1 cellular context compared by ENCODE assay signal in genomic region chr1:18200136-18200717, GRCh38.
TF ChIP-seq lines count a peak whose summit lies in the region.

No MANE protein-coding gene starts in this region.

TF ChIP-seq in GM23338, 12 proteins besides CTCF, POLR2A, EP300 and RAD21 (continued from another document):
- TF ChIP-seq, protein P1, sequence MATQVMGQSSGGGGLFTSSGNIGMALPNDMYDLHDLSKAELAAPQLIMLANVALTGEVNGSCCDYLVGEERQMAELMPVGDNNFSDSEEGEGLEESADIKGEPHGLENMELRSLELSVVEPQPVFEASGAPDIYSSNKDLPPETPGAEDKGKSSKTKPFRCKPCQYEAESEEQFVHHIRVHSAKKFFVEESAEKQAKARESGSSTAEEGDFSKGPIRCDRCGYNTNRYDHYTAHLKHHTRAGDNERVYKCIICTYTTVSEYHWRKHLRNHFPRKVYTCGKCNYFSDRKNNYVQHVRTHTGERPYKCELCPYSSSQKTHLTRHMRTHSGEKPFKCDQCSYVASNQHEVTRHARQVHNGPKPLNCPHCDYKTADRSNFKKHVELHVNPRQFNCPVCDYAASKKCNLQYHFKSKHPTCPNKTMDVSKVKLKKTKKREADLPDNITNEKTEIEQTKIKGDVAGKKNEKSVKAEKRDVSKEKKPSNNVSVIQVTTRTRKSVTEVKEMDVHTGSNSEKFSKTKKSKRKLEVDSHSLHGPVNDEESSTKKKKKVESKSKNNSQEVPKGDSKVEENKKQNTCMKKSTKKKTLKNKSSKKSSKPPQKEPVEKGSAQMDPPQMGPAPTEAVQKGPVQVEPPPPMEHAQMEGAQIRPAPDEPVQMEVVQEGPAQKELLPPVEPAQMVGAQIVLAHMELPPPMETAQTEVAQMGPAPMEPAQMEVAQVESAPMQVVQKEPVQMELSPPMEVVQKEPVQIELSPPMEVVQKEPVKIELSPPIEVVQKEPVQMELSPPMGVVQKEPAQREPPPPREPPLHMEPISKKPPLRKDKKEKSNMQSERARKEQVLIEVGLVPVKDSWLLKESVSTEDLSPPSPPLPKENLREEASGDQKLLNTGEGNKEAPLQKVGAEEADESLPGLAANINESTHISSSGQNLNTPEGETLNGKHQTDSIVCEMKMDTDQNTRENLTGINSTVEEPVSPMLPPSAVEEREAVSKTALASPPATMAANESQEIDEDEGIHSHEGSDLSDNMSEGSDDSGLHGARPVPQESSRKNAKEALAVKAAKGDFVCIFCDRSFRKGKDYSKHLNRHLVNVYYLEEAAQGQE (IDR thresholded peaks at IDR 0.05; ENCODE audit: unreplicated experiment): no peak
- no peak for TF ChIP-seq JUNB (IDR thresholded peaks at IDR 0.05; ENCODE audit: unreplicated experiment)
- TF ChIP-seq, protein P2, sequence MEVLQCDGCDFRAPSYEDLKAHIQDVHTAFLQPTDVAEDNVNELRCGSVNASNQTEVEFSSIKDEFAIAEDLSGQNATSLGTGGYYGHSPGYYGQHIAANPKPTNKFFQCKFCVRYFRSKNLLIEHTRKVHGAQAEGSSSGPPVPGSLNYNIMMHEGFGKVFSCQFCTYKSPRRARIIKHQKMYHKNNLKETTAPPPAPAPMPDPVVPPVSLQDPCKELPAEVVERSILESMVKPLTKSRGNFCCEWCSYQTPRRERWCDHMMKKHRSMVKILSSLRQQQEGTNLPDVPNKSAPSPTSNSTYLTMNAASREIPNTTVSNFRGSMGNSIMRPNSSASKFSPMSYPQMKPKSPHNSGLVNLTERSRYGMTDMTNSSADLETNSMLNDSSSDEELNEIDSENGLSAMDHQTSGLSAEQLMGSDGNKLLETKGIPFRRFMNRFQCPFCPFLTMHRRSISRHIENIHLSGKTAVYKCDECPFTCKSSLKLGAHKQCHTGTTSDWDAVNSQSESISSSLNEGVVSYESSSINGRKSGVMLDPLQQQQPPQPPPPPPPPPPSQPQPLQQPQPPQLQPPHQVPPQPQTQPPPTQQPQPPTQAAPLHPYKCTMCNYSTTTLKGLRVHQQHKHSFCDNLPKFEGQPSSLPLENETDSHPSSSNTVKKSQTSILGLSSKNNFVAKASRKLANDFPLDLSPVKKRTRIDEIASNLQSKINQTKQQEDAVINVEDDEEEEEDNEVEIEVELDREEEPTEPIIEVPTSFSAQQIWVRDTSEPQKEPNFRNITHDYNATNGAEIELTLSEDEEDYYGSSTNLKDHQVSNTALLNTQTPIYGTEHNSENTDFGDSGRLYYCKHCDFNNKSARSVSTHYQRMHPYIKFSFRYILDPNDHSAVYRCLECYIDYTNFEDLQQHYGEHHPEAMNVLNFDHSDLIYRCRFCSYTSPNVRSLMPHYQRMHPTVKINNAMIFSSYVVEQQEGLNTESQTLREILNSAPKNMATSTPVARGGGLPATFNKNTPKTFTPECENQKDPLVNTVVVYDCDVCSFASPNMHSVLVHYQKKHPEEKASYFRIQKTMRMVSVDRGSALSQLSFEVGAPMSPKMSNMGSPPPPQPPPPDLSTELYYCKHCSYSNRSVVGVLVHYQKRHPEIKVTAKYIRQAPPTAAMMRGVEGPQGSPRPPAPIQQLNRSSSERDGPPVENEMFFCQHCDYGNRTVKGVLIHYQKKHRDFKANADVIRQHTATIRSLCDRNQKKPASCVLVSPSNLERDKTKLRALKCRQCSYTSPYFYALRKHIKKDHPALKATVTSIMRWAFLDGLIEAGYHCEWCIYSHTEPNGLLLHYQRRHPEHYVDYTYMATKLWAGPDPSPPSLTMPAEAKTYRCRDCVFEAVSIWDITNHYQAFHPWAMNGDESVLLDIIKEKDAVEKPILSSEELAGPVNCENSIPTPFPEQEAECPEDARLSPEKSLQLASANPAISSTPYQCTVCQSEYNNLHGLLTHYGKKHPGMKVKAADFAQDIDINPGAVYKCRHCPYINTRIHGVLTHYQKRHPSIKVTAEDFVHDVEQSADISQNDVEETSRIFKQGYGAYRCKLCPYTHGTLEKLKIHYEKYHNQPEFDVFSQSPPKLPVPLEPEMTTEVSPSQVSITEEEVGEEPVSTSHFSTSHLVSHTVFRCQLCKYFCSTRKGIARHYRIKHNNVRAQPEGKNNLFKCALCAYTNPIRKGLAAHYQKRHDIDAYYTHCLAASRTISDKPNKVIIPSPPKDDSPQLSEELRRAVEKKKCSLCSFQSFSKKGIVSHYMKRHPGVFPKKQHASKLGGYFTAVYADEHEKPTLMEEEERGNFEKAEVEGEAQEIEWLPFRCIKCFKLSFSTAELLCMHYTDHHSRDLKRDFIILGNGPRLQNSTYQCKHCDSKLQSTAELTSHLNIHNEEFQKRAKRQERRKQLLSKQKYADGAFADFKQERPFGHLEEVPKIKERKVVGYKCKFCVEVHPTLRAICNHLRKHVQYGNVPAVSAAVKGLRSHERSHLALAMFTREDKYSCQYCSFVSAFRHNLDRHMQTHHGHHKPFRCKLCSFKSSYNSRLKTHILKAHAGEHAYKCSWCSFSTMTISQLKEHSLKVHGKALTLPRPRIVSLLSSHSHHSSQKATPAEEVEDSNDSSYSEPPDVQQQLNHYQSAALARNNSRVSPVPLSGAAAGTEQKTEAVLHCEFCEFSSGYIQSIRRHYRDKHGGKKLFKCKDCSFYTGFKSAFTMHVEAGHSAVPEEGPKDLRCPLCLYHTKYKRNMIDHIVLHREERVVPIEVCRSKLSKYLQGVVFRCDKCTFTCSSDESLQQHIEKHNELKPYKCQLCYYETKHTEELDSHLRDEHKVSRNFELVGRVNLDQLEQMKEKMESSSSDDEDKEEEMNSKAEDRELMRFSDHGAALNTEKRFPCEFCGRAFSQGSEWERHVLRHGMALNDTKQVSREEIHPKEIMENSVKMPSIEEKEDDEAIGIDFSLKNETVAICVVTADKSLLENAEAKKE (CRISPR knock-in tag; IDR thresholded peaks at IDR 0.05): no peak
- no peak for TF ChIP-seq ZNF114 (CRISPR knock-in tag; IDR thresholded peaks at IDR 0.05)
